Comparison of ENCODE assay signal across 3 cellular contexts in the genomic region with DNA sequence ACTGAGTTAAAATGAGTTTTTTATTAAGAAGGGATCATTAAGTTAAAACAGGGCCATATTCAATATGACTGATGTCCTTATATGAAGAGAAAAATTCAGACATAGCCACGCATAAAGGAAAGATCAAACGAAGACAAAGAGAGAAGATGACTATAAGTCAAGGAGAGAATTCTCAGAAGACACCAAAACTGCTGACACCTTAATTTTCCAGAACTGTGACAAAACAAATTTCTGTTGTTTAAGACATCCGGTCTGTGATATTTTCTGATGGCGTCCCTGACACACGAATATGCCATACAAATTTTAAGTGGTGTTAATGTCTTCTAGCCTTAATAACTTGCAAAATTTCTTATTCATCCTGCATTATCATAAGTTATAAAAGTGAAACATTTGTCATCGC.
TF ChIP-seq lines count a peak whose summit lies in the region.

No MANE protein-coding gene starts in this region.

TF ChIP-seq in HepG2, 621 proteins besides CTCF, POLR2A, EP300 and RAD21:
- TF ChIP-seq MAFK (conservative IDR thresholded peaks at IDR 0.05 in 1 of 2, IDR thresholded peaks at IDR 0.05 in 1 of 2; ENCODE audit: low read length in 2 of 2): peak; percentile 93 to 97
- TF ChIP-seq MAFF (IDR thresholded peaks at IDR 0.05; ENCODE audit: low read depth, low read length): peak; percentile 93
- TF ChIP-seq ELF4 (CRISPR knock-in tag; IDR thresholded peaks at IDR 0.05; ENCODE audit: borderline replicate concordance): no peak

TF ChIP-seq in K562, 482 proteins besides CTCF, POLR2A, EP300 and RAD21:
- no peak for TF ChIP-seq PCBP2 (IDR thresholded peaks at IDR 0.05; ENCODE audit: low read depth, low read length, poor library complexity, severe bottlenecking)
- no peak for TF ChIP-seq SMARCA5 (IDR thresholded peaks at IDR 0.05)
- TF ChIP-seq SMARCE1 (IDR thresholded peaks at IDR 0.05): no peak
- TF ChIP-seq, protein P1, sequence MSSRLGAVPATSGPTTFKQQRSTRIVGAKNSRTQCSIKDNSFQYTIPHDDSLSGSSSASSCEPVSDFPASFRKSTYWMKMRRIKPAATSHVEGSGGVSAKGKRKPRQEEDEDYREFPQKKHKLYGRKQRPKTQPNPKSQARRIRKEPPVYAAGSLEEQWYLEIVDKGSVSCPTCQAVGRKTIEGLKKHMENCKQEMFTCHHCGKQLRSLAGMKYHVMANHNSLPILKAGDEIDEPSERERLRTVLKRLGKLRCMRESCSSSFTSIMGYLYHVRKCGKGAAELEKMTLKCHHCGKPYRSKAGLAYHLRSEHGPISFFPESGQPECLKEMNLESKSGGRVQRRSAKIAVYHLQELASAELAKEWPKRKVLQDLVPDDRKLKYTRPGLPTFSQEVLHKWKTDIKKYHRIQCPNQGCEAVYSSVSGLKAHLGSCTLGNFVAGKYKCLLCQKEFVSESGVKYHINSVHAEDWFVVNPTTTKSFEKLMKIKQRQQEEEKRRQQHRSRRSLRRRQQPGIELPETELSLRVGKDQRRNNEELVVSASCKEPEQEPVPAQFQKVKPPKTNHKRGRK (tag; IDR thresholded peaks at IDR 0.05): no peak
- TF ChIP-seq, protein P2, sequence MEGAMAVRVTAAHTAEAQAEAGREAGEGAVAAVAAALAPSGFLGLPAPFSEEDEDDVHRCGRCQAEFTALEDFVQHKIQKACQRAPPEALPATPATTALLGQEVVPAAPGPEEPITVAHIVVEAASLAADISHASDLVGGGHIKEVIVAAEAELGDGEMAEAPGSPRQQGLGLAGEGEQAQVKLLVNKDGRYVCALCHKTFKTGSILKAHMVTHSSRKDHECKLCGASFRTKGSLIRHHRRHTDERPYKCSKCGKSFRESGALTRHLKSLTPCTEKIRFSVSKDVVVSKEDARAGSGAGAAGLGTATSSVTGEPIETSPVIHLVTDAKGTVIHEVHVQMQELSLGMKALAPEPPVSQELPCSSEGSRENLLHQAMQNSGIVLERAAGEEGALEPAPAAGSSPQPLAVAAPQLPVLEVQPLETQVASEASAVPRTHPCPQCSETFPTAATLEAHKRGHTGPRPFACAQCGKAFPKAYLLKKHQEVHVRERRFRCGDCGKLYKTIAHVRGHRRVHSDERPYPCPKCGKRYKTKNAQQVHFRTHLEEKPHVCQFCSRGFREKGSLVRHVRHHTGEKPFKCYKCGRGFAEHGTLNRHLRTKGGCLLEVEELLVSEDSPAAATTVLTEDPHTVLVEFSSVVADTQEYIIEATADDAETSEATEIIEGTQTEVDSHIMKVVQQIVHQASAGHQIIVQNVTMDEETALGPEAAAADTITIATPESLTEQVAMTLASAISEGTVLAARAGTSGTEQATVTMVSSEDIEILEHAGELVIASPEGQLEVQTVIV (CRISPR knock-in tag; IDR thresholded peaks at IDR 0.05; ENCODE audit: borderline replicate concordance): no peak
- TF ChIP-seq ZNF316 (IDR thresholded peaks at IDR 0.05): peak; percentile 75
- peak; percentile 69 for TF ChIP-seq MAFF (IDR thresholded peaks at IDR 0.05; ENCODE audit: low read length)
- peak; percentile 38; the same call in 1 of the 2 replicates for TF ChIP-seq C11orf30 (IDR thresholded peaks at IDR 0.05; ENCODE audit: low read depth)
- TF ChIP-seq, protein P3, sequence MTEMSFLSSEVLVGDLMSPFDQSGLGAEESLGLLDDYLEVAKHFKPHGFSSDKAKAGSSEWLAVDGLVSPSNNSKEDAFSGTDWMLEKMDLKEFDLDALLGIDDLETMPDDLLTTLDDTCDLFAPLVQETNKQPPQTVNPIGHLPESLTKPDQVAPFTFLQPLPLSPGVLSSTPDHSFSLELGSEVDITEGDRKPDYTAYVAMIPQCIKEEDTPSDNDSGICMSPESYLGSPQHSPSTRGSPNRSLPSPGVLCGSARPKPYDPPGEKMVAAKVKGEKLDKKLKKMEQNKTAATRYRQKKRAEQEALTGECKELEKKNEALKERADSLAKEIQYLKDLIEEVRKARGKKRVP (CRISPR knock-in tag; IDR thresholded peaks at IDR 0.05): no peak
- TF ChIP-seq MAFG (tag; conservative IDR thresholded peaks at IDR 0.05): peak; percentile 56
- peak; percentile 71 for TF ChIP-seq MAFK (IDR thresholded peaks at IDR 0.05; ENCODE audit: low read length)

TF ChIP-seq in GM23338, 12 proteins besides CTCF, POLR2A, EP300 and RAD21:
- no peak for TF ChIP-seq REST (IDR thresholded peaks at IDR 0.05; ENCODE audit: unreplicated experiment)
- TF ChIP-seq ZNF331 (CRISPR knock-in tag; IDR thresholded peaks at IDR 0.05; ENCODE audit: low read depth): no peak
- TF ChIP-seq CREB1 (CRISPR knock-in tag; IDR thresholded peaks at IDR 0.05; ENCODE audit: low read depth): no peak
- no peak for TF ChIP-seq EZH2 (IDR thresholded peaks at IDR 0.05; ENCODE audit: low read depth, unreplicated experiment)
- no peak for TF ChIP-seq ETS1 (IDR thresholded peaks at IDR 0.05)
- TF ChIP-seq EZH2phosphoT487 (IDR thresholded peaks at IDR 0.05; ENCODE audit: unreplicated experiment): no peak
- TF ChIP-seq NANOG (IDR thresholded peaks at IDR 0.05; ENCODE audit: borderline replicate concordance): no peak
- TF ChIP-seq STAT1 (IDR thresholded peaks at IDR 0.05; ENCODE audit: unreplicated experiment): no peak
- TF ChIP-seq ZNF114 (CRISPR knock-in tag; IDR thresholded peaks at IDR 0.05): no peak
- TF ChIP-seq, protein P4, sequence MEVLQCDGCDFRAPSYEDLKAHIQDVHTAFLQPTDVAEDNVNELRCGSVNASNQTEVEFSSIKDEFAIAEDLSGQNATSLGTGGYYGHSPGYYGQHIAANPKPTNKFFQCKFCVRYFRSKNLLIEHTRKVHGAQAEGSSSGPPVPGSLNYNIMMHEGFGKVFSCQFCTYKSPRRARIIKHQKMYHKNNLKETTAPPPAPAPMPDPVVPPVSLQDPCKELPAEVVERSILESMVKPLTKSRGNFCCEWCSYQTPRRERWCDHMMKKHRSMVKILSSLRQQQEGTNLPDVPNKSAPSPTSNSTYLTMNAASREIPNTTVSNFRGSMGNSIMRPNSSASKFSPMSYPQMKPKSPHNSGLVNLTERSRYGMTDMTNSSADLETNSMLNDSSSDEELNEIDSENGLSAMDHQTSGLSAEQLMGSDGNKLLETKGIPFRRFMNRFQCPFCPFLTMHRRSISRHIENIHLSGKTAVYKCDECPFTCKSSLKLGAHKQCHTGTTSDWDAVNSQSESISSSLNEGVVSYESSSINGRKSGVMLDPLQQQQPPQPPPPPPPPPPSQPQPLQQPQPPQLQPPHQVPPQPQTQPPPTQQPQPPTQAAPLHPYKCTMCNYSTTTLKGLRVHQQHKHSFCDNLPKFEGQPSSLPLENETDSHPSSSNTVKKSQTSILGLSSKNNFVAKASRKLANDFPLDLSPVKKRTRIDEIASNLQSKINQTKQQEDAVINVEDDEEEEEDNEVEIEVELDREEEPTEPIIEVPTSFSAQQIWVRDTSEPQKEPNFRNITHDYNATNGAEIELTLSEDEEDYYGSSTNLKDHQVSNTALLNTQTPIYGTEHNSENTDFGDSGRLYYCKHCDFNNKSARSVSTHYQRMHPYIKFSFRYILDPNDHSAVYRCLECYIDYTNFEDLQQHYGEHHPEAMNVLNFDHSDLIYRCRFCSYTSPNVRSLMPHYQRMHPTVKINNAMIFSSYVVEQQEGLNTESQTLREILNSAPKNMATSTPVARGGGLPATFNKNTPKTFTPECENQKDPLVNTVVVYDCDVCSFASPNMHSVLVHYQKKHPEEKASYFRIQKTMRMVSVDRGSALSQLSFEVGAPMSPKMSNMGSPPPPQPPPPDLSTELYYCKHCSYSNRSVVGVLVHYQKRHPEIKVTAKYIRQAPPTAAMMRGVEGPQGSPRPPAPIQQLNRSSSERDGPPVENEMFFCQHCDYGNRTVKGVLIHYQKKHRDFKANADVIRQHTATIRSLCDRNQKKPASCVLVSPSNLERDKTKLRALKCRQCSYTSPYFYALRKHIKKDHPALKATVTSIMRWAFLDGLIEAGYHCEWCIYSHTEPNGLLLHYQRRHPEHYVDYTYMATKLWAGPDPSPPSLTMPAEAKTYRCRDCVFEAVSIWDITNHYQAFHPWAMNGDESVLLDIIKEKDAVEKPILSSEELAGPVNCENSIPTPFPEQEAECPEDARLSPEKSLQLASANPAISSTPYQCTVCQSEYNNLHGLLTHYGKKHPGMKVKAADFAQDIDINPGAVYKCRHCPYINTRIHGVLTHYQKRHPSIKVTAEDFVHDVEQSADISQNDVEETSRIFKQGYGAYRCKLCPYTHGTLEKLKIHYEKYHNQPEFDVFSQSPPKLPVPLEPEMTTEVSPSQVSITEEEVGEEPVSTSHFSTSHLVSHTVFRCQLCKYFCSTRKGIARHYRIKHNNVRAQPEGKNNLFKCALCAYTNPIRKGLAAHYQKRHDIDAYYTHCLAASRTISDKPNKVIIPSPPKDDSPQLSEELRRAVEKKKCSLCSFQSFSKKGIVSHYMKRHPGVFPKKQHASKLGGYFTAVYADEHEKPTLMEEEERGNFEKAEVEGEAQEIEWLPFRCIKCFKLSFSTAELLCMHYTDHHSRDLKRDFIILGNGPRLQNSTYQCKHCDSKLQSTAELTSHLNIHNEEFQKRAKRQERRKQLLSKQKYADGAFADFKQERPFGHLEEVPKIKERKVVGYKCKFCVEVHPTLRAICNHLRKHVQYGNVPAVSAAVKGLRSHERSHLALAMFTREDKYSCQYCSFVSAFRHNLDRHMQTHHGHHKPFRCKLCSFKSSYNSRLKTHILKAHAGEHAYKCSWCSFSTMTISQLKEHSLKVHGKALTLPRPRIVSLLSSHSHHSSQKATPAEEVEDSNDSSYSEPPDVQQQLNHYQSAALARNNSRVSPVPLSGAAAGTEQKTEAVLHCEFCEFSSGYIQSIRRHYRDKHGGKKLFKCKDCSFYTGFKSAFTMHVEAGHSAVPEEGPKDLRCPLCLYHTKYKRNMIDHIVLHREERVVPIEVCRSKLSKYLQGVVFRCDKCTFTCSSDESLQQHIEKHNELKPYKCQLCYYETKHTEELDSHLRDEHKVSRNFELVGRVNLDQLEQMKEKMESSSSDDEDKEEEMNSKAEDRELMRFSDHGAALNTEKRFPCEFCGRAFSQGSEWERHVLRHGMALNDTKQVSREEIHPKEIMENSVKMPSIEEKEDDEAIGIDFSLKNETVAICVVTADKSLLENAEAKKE (CRISPR knock-in tag; IDR thresholded peaks at IDR 0.05): no peak
- TF ChIP-seq JUNB (IDR thresholded peaks at IDR 0.05; ENCODE audit: unreplicated experiment): no peak
- no peak for TF ChIP-seq POLR2AphosphoS5 (IDR thresholded peaks at IDR 0.05; ENCODE audit: low read depth)
TF ChIP-seq in GM23338: peak in this region for 0.
